Comparison of ENCODE assay signal across 1 cellular context in the genomic region with DNA sequence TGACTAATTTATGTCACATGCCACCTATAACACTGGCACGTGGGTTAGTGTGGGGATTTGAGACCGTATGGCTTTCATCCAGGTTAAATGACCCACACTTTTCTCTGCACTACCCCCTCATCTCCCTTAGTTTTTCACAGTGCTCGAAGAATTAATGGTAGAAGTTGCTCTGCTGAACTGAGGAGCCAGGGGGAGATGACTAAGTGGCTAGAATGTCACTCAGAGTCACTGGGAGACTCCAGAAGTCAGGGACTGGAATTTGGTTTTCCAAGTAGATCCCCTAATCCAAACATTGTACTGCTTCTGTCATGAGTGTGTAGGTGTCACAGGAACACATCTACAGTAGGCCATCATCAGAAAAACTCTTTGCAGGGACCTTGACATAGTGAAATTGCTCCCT.
TF ChIP-seq lines count a peak whose summit lies in the region.

No MANE protein-coding gene starts in this region.

TF ChIP-seq in IMR-90, 13 proteins besides CTCF, POLR2A, EP300 and RAD21:
- TF ChIP-seq RCOR1 (IDR thresholded peaks at IDR 0.05; ENCODE audit: insufficient replicate concordance, low read length) (no peak), SMC3 (IDR thresholded peaks at IDR 0.05; ENCODE audit: low read depth, low read length) (no peak), MAFK (IDR thresholded peaks at IDR 0.05; ENCODE audit: low read depth, low read length) (no peak), NFE2L2 (IDR thresholded peaks at IDR 0.05; ENCODE audit: low read depth, low read length) (no peak), MAZ (IDR thresholded peaks at IDR 0.05; ENCODE audit: borderline replicate concordance, low read depth, low read length) (no peak), FOS (IDR thresholded peaks at IDR 0.05; ENCODE audit: low read depth, low read length) (no peak), BHLHE40 (IDR thresholded peaks at IDR 0.05; ENCODE audit: low read depth, low read length) (no peak), CHD1 (IDR thresholded peaks at IDR 0.05; ENCODE audit: low read depth, low read length) (no peak), MXI1 (IDR thresholded peaks at IDR 0.05; ENCODE audit: borderline replicate concordance, low read depth, low read length) (no peak), RFX5 (IDR thresholded peaks at IDR 0.05; ENCODE audit: low read depth, low read length) (no peak), CEBPB (IDR thresholded peaks at IDR 0.05; ENCODE audit: low read depth, low read length) (no peak)
- TF ChIP-seq, protein P1, sequence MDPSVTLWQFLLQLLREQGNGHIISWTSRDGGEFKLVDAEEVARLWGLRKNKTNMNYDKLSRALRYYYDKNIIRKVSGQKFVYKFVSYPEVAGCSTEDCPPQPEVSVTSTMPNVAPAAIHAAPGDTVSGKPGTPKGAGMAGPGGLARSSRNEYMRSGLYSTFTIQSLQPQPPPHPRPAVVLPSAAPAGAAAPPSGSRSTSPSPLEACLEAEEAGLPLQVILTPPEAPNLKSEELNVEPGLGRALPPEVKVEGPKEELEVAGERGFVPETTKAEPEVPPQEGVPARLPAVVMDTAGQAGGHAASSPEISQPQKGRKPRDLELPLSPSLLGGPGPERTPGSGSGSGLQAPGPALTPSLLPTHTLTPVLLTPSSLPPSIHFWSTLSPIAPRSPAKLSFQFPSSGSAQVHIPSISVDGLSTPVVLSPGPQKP (IDR thresholded peaks at IDR 0.05; ENCODE audit: borderline replicate concordance, low read depth, low read length), result no peak
- TF ChIP-seq, protein P2, sequence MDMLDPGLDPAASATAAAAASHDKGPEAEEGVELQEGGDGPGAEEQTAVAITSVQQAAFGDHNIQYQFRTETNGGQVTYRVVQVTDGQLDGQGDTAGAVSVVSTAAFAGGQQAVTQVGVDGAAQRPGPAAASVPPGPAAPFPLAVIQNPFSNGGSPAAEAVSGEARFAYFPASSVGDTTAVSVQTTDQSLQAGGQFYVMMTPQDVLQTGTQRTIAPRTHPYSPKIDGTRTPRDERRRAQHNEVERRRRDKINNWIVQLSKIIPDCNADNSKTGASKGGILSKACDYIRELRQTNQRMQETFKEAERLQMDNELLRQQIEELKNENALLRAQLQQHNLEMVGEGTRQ (IDR thresholded peaks at IDR 0.05; ENCODE audit: low read depth, low read length), result no peak
